In the genomic region with DNA sequence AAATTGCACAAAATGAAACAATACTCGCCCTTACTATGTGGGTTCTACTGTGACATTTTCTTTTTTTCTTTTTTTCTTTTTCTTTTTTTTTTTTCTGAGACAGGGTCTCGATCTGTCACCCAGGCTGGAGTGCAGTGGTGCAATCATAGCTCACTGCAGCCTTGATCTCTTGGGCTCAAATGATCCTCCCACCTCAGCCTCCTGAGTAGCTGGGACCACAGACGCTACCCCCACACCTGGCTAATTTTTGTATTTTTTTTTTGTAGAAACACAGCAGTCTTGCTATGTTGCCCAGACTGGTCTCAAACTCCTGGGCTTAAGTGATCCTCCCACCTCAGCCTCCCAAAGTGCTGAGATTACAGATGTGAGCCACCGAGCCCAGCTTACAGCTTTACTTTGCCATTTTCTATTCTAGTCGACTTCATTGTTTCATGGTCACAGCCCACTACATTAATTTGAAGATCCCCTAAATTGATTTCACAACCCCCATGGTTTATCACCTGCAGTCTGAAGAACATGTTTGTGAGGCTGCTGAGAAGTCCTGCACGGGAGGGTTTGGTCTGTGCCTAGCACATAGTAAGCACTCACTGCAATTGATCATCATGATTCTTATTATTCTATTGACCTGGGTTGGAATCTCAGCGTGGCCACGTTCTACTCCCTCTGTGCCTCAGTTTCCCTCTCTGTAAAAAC, we compare ENCODE assay signal across 9 cellular contexts. TPM values are rescaled to one million over a fixed set of nuclear protein-coding genes. Genes with fewer than 3 reads are reported as not detected.
A peak's percentile ranks its signal among the peaks of the same experiment; 100 is the strongest.
DNase-seq lines count a peak whose midpoint lies in the region; ATAC-seq and TF ChIP-seq lines count a peak whose summit lies in the region.
"Had no signal": no experiment of that assay in that cellular context is flagged by ENCODE, and none has a peak within 500 bp of the region (broad histone marks: within the 10 kb centered on the region; RNA-seq: fewer than 3 reads in every experiment).

No MANE protein-coding gene starts in this region.

- 77 to 79% methylated on average over 5 to 8 of the region's 8 CpGs for WGBS in gastroesophageal sphincter (ENCODE audit: low coverage in 1 of 2), 2 donors
- WGBS in smooth muscle cell (ENCODE audit: low lambda C conversion rate): 80% methylated on average over 8 of the region's 8 CpGs

- ATAC-seq in HCT116: no peak
- no peak for ATAC-seq in gastroesophageal sphincter
- no peak for ATAC-seq in GM18511 (IDR thresholded peaks at IDR 0.05; ENCODE audit: unreplicated experiment)

- peak overlapping the region; percentile 95 for H3K27ac ChIP-seq in HCT116 (ENCODE audit: low read depth, low read length)
- H3K27ac ChIP-seq in VCaP: peak overlapping the region; percentile 79
- peak overlapping the region in 3 of 4 donors; percentile 88 to 93 (median 90) for H3K27ac ChIP-seq in gastroesophageal sphincter
- peak overlapping the region; percentile 53 for H3K27ac ChIP-seq in smooth muscle cell (ENCODE audit: low read depth)

- no peak for TF ChIP-seq POLR2A in HCT116 (IDR thresholded peaks at IDR 0.05; ENCODE audit: borderline replicate concordance, extremely low read depth, insufficient read depth, insufficient read length)
- TF ChIP-seq POLR2A in gastroesophageal sphincter (IDR thresholded peaks at IDR 0.05): no peak

- CTCF ChIA-PET in HCT116 (lab: Charles Lee): interaction anchor here (3.2 kb wide), 1 partner anchor 19 kb away, joined by 20 read pairs; no protein-coding TSS in a partner anchor

- H3K36me3 ChIP-seq in HCT116 (ENCODE audit: control insufficient read depth in 1 of 2, insufficient read depth in 2 of 2, low read length in 2 of 2) (peaks cover 4 to 5% of the 10 kb centered on the region in 2 experiments; a peak in 2 of 4 replicates), gastroesophageal sphincter (peaks cover 0 to 45% of the 10 kb centered on the region in 2 donors), smooth muscle cell (ENCODE audit: low read depth) (no peaks in the 10 kb centered on the region)

- peaks cover 36 to 76% of the 10 kb centered on the region in 2 experiments for H3K4me1 ChIP-seq in HCT116 (ENCODE audit: control insufficient read depth in 1 of 2, insufficient read depth in 2 of 2, low read length in 2 of 2)
- H3K4me1 ChIP-seq in gastroesophageal sphincter: peaks cover 0 to 89% (median 61%) of the 10 kb centered on the region in 3 donors
- peaks cover 21% of the 10 kb centered on the region for H3K4me1 ChIP-seq in smooth muscle cell (ENCODE audit: low read depth)

- H4K20me1 ChIP-seq in HCT116 (ENCODE audit: insufficient read depth) (no peaks in the 10 kb centered on the region), smooth muscle cell (ENCODE audit: low read depth) (peaks cover 46% of the 10 kb centered on the region)

- H2AFZ ChIP-seq in HCT116 (ENCODE audit: low read depth, low read length, poor library complexity, severe bottlenecking) (no peak overlapping the region), smooth muscle cell (ENCODE audit: low read depth) (no peak overlapping the region)

- H3K4me3 ChIP-seq in HCT116 (replicated peaks in 1 of 2; ENCODE audit: low read depth in 1 of 2, low read length in 2 of 2) (no peak overlapping the region), gastroesophageal sphincter (peak overlapping the region in 1 of 2 donors; percentile 49), smooth muscle cell (no peak overlapping the region)

- H3K9me2 ChIP-seq in HCT116 (ENCODE audit: insufficient read depth): no peaks in the 10 kb centered on the region

- no peak for TF ChIP-seq RAD21 in HCT116 (IDR thresholded peaks at IDR 0.05; ENCODE audit: low read depth)

- H3K9ac ChIP-seq in HCT116 (ENCODE audit: low read length): no peak overlapping the region
- H3K9ac ChIP-seq in smooth muscle cell (ENCODE audit: low read depth): no peak overlapping the region

- peaks cover 40% of the 10 kb centered on the region for H3F3A ChIP-seq in smooth muscle cell (ENCODE audit: low read depth)

- DNase-seq in HCT116 (ENCODE audit: low read depth, low spot score): no peak
- DNase-seq in smooth muscle cell (lab: John Stamatoyannopoulos, UW; ENCODE audit: unreplicated experiment): no peak
- no peak for DNase-seq in superior temporal gyrus (ENCODE audit: extremely low spot score)
- no peak for DNase-seq in NCI-H524 (lab: John Stamatoyannopoulos, UW)

- H3K79me2 ChIP-seq in HCT116 (ENCODE audit: insufficient read depth, low read length): peaks cover 30% of the 10 kb centered on the region
- H3K79me2 ChIP-seq in smooth muscle cell (ENCODE audit: low read depth): peaks cover 33% of the 10 kb centered on the region

- no peak for TF ChIP-seq EP300 in gastroesophageal sphincter (IDR thresholded peaks at IDR 0.05)

- TF ChIP-seq CTCF in HCT116 (IDR thresholded peaks at IDR 0.05 in 2 of 3, conservative IDR thresholded peaks at IDR 0.05 in 1 of 3; ENCODE audit: borderline replicate concordance in 1 of 3, insufficient read depth in 1 of 3, low read depth in 2 of 3, low read length in 2 of 3) (no peak), VCaP (conservative IDR thresholded peaks at IDR 0.05) (no peak), gastroesophageal sphincter (IDR thresholded peaks at IDR 0.05) (no peak), smooth muscle cell (IDR thresholded peaks at IDR 0.05; ENCODE audit: borderline replicate concordance, insufficient read depth, poor library complexity, severe bottlenecking) (no peak)

- BruUV-seq in HCT116 (replicated peaks; lab: Mats Ljungman, UMichigan): no TSS peak

- RAD21 ChIA-PET in HCT116 (lab: Charles Lee; ENCODE audit: low non-redundant PET in 1 of 2, low total read pairs in 2 of 2, uncharacterized antibody in 2 of 2, unreplicated experiment in 2 of 2): interaction anchor here (0.7 to 2.3 kb wide), 3 partner anchors 10 to 28 kb away, joined by 3 to 12 read pairs (median 10); no protein-coding TSS in a partner anchor

- H3K27me3 ChIP-seq in HCT116 (ENCODE audit: insufficient read depth, low read length) (no peaks in the 10 kb centered on the region), gastroesophageal sphincter (no peaks in the 10 kb centered on the region), smooth muscle cell (ENCODE audit: low read depth) (no peaks in the 10 kb centered on the region)

- intact Hi-C loops in HCT116 (cut with micrococcal nuclease): no loop called here

- POLR2A ChIA-PET in HCT116 (lab: Charles Lee): interaction anchor here (0.8 to 2.8 kb wide), 5 partner anchors 9 to 25 kb away, joined by 3 to 36 read pairs (median 4); no protein-coding TSS in a partner anchor

- peak overlapping the region; percentile 98 for H3K4me2 ChIP-seq in HCT116 (ENCODE audit: low read length)
- H3K4me2 ChIP-seq in smooth muscle cell: peak overlapping the region; percentile 98

- H3K9me3 ChIP-seq in HCT116 (ENCODE audit: control insufficient read depth in 1 of 2, insufficient read depth in 1 of 2, low read depth in 1 of 2, low read length in 2 of 2) (no peaks in the 10 kb centered on the region), gastroesophageal sphincter (no peaks in the 10 kb centered on the region), smooth muscle cell (replicated peaks; ENCODE audit: low read depth) (no peaks in the 10 kb centered on the region)

TF ChIP-seq in HCT116, 20 proteins besides CTCF, POLR2A, EP300 and RAD21:
- TF ChIP-seq SIN3A (IDR thresholded peaks at IDR 0.05; ENCODE audit: low read depth): no peak
- no peak for TF ChIP-seq SRF (IDR thresholded peaks at IDR 0.05; ENCODE audit: low read depth)
- TF ChIP-seq ZNF274 (IDR thresholded peaks at IDR 0.05; ENCODE audit: low read depth, low read length): no peak
- TF ChIP-seq, protein P1, sequence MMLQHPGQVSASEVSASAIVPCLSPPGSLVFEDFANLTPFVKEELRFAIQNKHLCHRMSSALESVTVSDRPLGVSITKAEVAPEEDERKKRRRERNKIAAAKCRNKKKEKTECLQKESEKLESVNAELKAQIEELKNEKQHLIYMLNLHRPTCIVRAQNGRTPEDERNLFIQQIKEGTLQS (IDR thresholded peaks at IDR 0.05): no peak
- TF ChIP-seq CBX3 (IDR thresholded peaks at IDR 0.05; ENCODE audit: low read depth): no peak

RNA-seq across cellular contexts. Expression of a gene that starts 3.8 kb away (rescaled TPM):
- total RNA-seq in HCT116 (2021; ENCODE audit: unreplicated experiment): 37.9 TPM
- 33.1 and 43.5 TPM in 2 replicates for polyA plus RNA-seq in HCT116 (2012)
- 10 to 100 TPM; 13.2 to 37.7 (median 16.4) TPM for total RNA-seq in gastroesophageal sphincter
- total RNA-seq in smooth muscle cell: 8.1 and 12.2 TPM in 2 replicates
- polyA plus RNA-seq in smooth muscle cell: 52.8 and 54.0 TPM in 2 replicates

RNA-seq across cellular contexts. Expression of a gene that starts 25.4 kb away (rescaled TPM):
- total RNA-seq in HCT116 (2021; ENCODE audit: unreplicated experiment) (54.3 TPM), gastroesophageal sphincter (1 to 10 TPM in 1 of 4 donors, under 1 TPM in 1, not detected in 2; 0.93 to 1.0 TPM), smooth muscle cell (0.40 and 0.90 TPM in 2 replicates)
- polyA plus RNA-seq in HCT116 (2012): 54.5 and 58.3 TPM in 2 replicates
- polyA plus RNA-seq in smooth muscle cell: 0.87 and 2.3 TPM in 2 replicates
- total RNA-seq: M059J; T-helper 1 cell treated with Interleukin-12 subunit alpha and Interleukin-12 subunit beta and Interleukin-4 antibody, amounts not matched to agents 30 ng/mL and 1 ng/mL, for 36 hours had no signal

RNA-seq across cellular contexts. Expression of a gene that starts 53.3 kb away (rescaled TPM):
- not detected for total RNA-seq in HCT116 (2021; ENCODE audit: unreplicated experiment)
- polyA plus RNA-seq in HCT116 (2012): not detected in 2 replicates
- total RNA-seq in gastroesophageal sphincter: not detected
- not detected in 2 replicates for total RNA-seq in smooth muscle cell
- not detected in 2 replicates for polyA plus RNA-seq in smooth muscle cell
- total RNA-seq: M059J; T-helper 1 cell treated with Interleukin-12 subunit alpha and Interleukin-12 subunit beta and Interleukin-4 antibody, amounts not matched to agents 30 ng/mL and 1 ng/mL, for 36 hours had no signal

RNA-seq across cellular contexts. Expression of a gene that starts 56.6 kb away (rescaled TPM):
- total RNA-seq in HCT116 (2021; ENCODE audit: unreplicated experiment): 78.7 TPM
- 64.0 and 72.3 TPM in 2 replicates for polyA plus RNA-seq in HCT116 (2012)
- 10 to 100 TPM; 24.1 to 52.7 (median 36.9) TPM for total RNA-seq in gastroesophageal sphincter
- 1.7 and 5.0 TPM in 2 replicates for total RNA-seq in smooth muscle cell
- polyA plus RNA-seq in smooth muscle cell: 1.5 and 6.4 TPM in 2 replicates
- total RNA-seq: T-helper 1 cell treated with Interleukin-12 subunit alpha and Interleukin-12 subunit beta and Interleukin-4 antibody, amounts not matched to agents 30 ng/mL and 1 ng/mL, for 36 hours had no signal

Comparison
In these comparisons a context has a peak if more than half of its experiments do, and no peak if none do; other contexts are left out.
1. RNA of a gene that starts 25.4 kb away (total RNA-seq): 54.3 TPM in HCT116 (single experiment); 0.93 to 1.0 TPM in gastroesophageal sphincter and 0.40 to 0.90 TPM in smooth muscle cell; every median in the first group is over 10 times any median in the second.
2. Peak in every context shown above with its lines, with median percentiles within 50 percentile points of each other: H3K27ac ChIP-seq.